Comparison of ENCODE assay signal across 1 cellular context in genomic region chr22:29265929-29266328, GRCh38.
TF ChIP-seq lines count a peak whose summit lies in the region.

No MANE protein-coding gene starts in this region.

TF ChIP-seq in GM23338, 12 proteins besides CTCF, POLR2A, EP300 and RAD21 (continued from another document):
- TF ChIP-seq REST (IDR thresholded peaks at IDR 0.05; ENCODE audit: unreplicated experiment): no peak
- TF ChIP-seq POLR2AphosphoS5 (IDR thresholded peaks at IDR 0.05; ENCODE audit: low read depth): no peak
- no peak for TF ChIP-seq EZH2phosphoT487 (IDR thresholded peaks at IDR 0.05; ENCODE audit: unreplicated experiment)
- TF ChIP-seq ETS1 (IDR thresholded peaks at IDR 0.05): no peak
- no peak for TF ChIP-seq EZH2 (IDR thresholded peaks at IDR 0.05; ENCODE audit: low read depth, unreplicated experiment)
- no peak for TF ChIP-seq ZNF114 (CRISPR knock-in tag; IDR thresholded peaks at IDR 0.05)
- no peak for TF ChIP-seq ZNF462 (CRISPR knock-in tag; IDR thresholded peaks at IDR 0.05)
